Comparison of ENCODE assay signal across 1 cellular context in the genomic region with DNA sequence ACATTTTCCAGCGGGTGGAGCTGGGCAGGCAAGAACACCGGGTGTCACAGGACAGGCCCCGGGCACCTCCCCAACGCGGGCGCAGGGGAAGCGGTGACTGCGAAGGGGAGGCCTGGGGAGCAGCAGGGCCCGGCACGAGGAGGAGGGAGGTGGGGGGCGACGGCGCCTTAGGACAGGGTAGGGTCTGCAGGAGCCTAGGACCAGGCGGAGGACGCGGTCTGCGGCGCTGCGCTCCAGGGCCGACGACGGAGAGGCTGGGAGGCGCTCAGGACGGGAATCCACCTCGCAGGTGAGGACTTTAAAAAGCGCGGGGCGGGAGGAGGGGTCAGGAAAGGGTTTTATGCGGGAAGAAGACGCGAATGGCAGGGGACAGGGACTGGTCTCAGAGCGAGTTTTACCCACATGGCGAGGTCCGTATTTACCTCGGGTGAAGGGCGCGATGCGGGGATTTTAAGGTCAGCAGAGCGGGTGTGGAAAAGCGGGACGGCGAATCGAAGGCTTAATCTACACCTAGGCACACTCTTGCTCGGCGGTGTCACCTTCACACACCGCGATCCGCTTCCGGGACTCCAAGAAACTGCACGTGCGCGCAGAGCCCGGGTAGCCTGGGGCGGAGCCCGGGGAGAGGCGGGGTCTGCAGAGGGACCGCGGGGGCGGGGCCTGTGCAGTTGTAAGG.
TF ChIP-seq lines count a peak whose summit lies in the region.

No MANE protein-coding gene starts in this region.

TF ChIP-seq in H1, 55 proteins besides CTCF, POLR2A, EP300 and RAD21:
- TF ChIP-seq CHD2 (IDR thresholded peaks at IDR 0.05; ENCODE audit: low read length) (no peak; the same call in 1 of the 2 replicates), TEAD4 (IDR thresholded peaks at IDR 0.05; ENCODE audit: low read depth, low read length) (no peak), SP2 (IDR thresholded peaks at IDR 0.05; ENCODE audit: low read length) (no peak), TBP (IDR thresholded peaks at IDR 0.05; ENCODE audit: low read depth, low read length) (no peak), KDM5A (IDR thresholded peaks at IDR 0.05; ENCODE audit: low read length) (no peak), POU5F1 (IDR thresholded peaks at IDR 0.05; ENCODE audit: low read depth, low read length) (no peak), RNF2 (IDR thresholded peaks at IDR 0.05; ENCODE audit: borderline replicate concordance, low read depth, low read length, missing control alignments, poor library complexity, severe bottlenecking) (peak; percentile 60), CBX8 (IDR thresholded peaks at IDR 0.05; ENCODE audit: borderline replicate concordance, low read depth, low read length) (no peak), SRF (IDR thresholded peaks at IDR 0.05; ENCODE audit: low read depth, low read length) (no peak), NRF1 (IDR thresholded peaks at IDR 0.05; ENCODE audit: low read depth, low read length) (no peak), PHF8 (conservative IDR thresholded peaks at IDR 0.05; ENCODE audit: low read depth, low read length) (0 out of 2 replicates have a peak, but pooled peaks have one; percentile 14), HDAC6 (IDR thresholded peaks at IDR 0.05; ENCODE audit: low read depth, low read length) (no peak), JUN (IDR thresholded peaks at IDR 0.05; ENCODE audit: low read depth, low read length) (no peak), TCF12 (IDR thresholded peaks at IDR 0.05; ENCODE audit: low read depth, low read length) (no peak), BRCA1 (IDR thresholded peaks at IDR 0.05; ENCODE audit: low read depth, low read length) (no peak), RBBP5 (IDR thresholded peaks at IDR 0.05; ENCODE audit: borderline replicate concordance, low read depth, low read length) (0 out of 2 replicates have a peak, but pooled peaks have one; percentile 36), YY1 (IDR thresholded peaks at IDR 0.05; ENCODE audit: low read depth, low read length) (no peak), ZNF274 (IDR thresholded peaks at IDR 0.05; ENCODE audit: borderline replicate concordance, extremely low read depth, low read length) (no peak), KDM1A (IDR thresholded peaks at IDR 0.05; ENCODE audit: borderline replicate concordance, low read length) (no peak), RXRA (IDR thresholded peaks at IDR 0.05; ENCODE audit: insufficient read depth, low read depth, low read length) (no peak), BACH1 (IDR thresholded peaks at IDR 0.05; ENCODE audit: low read length) (no peak), CBX5 (IDR thresholded peaks at IDR 0.05; ENCODE audit: low read depth, low read length) (no peak), TAF7 (optimal IDR thresholded peaks at IDR 0.05; ENCODE audit: borderline replicate concordance, low read depth, low read length) (no peak), RFX5 (IDR thresholded peaks at IDR 0.05; ENCODE audit: borderline replicate concordance, low read depth, low read length) (no peak), KDM4A (IDR thresholded peaks at IDR 0.05; ENCODE audit: low read depth, low read length, severe bottlenecking) (peak; percentile 99), SIX5 (IDR thresholded peaks at IDR 0.05; ENCODE audit: low read depth, low read length) (no peak), SP4 (IDR thresholded peaks at IDR 0.05; ENCODE audit: low read length) (no peak), HDAC2 (IDR thresholded peaks at IDR 0.05; ENCODE audit: borderline replicate concordance in 1 of 2, low read depth in 2 of 2, low read length in 2 of 2) (no peak), SIN3A (conservative IDR thresholded peaks at IDR 0.05 in 1 of 2, IDR thresholded peaks at IDR 0.05 in 1 of 2; ENCODE audit: low read depth in 1 of 2, low read length in 2 of 2) (0 out of 4 replicates have a peak, but pooled peaks of 1 of the 2 experiments have one; percentile 55), CREB1 (IDR thresholded peaks at IDR 0.05) (no peak), POLR2AphosphoS5 (IDR thresholded peaks at IDR 0.05; ENCODE audit: low read depth, low read length) (no peak), BCL11A (IDR thresholded peaks at IDR 0.05; ENCODE audit: low read depth in 2 of 2, low read length in 2 of 2) (no peak), SUZ12 (IDR thresholded peaks at IDR 0.05; ENCODE audit: low read length) (no peak; the same call in 1 of the 2 replicates), CHD1 (IDR thresholded peaks at IDR 0.05; ENCODE audit: low read depth, low read length) (no peak), ASH2L (IDR thresholded peaks at IDR 0.05; ENCODE audit: low read length) (peak; percentile 32), EGR1 (IDR thresholded peaks at IDR 0.05; ENCODE audit: borderline replicate concordance, low read depth, low read length) (no peak), TAF1 (IDR thresholded peaks at IDR 0.05; ENCODE audit: low read depth, low read length) (0 out of 2 replicates have a peak, but pooled peaks have one; percentile 35), SAP30 (IDR thresholded peaks at IDR 0.05; ENCODE audit: insufficient read depth, insufficient replicate concordance, low read length) (no peak), SIRT6 (IDR thresholded peaks at IDR 0.05; ENCODE audit: low read length) (no peak), SP1 (IDR thresholded peaks at IDR 0.05; ENCODE audit: low read depth, low read length) (peak; percentile 54; the same call in 1 of the 2 replicates), FOSL1 (IDR thresholded peaks at IDR 0.05; ENCODE audit: insufficient read depth, low read depth, low read length) (no peak), CTBP2 (IDR thresholded peaks at IDR 0.05; ENCODE audit: borderline replicate concordance, insufficient read depth, insufficient read length, low read length) (no peak), CEBPB (IDR thresholded peaks at IDR 0.05; ENCODE audit: low read depth, low read length) (no peak), GTF2F1 (IDR thresholded peaks at IDR 0.05; ENCODE audit: borderline replicate concordance, low read depth, low read length) (no peak), GABPA (IDR thresholded peaks at IDR 0.05; ENCODE audit: borderline replicate concordance, insufficient read depth, low read length) (no peak), NANOG (IDR thresholded peaks at IDR 0.05; ENCODE audit: insufficient read depth, low read depth, low read length, poor library complexity, severe bottlenecking) (no peak), JUND (IDR thresholded peaks at IDR 0.05; ENCODE audit: low read length) (no peak), EZH2 (IDR thresholded peaks at IDR 0.05; ENCODE audit: low read depth, low read length, severe bottlenecking) (no peak), MAFK (IDR thresholded peaks at IDR 0.05; ENCODE audit: low read depth, low read length) (no peak)
- TF ChIP-seq, protein P1, sequence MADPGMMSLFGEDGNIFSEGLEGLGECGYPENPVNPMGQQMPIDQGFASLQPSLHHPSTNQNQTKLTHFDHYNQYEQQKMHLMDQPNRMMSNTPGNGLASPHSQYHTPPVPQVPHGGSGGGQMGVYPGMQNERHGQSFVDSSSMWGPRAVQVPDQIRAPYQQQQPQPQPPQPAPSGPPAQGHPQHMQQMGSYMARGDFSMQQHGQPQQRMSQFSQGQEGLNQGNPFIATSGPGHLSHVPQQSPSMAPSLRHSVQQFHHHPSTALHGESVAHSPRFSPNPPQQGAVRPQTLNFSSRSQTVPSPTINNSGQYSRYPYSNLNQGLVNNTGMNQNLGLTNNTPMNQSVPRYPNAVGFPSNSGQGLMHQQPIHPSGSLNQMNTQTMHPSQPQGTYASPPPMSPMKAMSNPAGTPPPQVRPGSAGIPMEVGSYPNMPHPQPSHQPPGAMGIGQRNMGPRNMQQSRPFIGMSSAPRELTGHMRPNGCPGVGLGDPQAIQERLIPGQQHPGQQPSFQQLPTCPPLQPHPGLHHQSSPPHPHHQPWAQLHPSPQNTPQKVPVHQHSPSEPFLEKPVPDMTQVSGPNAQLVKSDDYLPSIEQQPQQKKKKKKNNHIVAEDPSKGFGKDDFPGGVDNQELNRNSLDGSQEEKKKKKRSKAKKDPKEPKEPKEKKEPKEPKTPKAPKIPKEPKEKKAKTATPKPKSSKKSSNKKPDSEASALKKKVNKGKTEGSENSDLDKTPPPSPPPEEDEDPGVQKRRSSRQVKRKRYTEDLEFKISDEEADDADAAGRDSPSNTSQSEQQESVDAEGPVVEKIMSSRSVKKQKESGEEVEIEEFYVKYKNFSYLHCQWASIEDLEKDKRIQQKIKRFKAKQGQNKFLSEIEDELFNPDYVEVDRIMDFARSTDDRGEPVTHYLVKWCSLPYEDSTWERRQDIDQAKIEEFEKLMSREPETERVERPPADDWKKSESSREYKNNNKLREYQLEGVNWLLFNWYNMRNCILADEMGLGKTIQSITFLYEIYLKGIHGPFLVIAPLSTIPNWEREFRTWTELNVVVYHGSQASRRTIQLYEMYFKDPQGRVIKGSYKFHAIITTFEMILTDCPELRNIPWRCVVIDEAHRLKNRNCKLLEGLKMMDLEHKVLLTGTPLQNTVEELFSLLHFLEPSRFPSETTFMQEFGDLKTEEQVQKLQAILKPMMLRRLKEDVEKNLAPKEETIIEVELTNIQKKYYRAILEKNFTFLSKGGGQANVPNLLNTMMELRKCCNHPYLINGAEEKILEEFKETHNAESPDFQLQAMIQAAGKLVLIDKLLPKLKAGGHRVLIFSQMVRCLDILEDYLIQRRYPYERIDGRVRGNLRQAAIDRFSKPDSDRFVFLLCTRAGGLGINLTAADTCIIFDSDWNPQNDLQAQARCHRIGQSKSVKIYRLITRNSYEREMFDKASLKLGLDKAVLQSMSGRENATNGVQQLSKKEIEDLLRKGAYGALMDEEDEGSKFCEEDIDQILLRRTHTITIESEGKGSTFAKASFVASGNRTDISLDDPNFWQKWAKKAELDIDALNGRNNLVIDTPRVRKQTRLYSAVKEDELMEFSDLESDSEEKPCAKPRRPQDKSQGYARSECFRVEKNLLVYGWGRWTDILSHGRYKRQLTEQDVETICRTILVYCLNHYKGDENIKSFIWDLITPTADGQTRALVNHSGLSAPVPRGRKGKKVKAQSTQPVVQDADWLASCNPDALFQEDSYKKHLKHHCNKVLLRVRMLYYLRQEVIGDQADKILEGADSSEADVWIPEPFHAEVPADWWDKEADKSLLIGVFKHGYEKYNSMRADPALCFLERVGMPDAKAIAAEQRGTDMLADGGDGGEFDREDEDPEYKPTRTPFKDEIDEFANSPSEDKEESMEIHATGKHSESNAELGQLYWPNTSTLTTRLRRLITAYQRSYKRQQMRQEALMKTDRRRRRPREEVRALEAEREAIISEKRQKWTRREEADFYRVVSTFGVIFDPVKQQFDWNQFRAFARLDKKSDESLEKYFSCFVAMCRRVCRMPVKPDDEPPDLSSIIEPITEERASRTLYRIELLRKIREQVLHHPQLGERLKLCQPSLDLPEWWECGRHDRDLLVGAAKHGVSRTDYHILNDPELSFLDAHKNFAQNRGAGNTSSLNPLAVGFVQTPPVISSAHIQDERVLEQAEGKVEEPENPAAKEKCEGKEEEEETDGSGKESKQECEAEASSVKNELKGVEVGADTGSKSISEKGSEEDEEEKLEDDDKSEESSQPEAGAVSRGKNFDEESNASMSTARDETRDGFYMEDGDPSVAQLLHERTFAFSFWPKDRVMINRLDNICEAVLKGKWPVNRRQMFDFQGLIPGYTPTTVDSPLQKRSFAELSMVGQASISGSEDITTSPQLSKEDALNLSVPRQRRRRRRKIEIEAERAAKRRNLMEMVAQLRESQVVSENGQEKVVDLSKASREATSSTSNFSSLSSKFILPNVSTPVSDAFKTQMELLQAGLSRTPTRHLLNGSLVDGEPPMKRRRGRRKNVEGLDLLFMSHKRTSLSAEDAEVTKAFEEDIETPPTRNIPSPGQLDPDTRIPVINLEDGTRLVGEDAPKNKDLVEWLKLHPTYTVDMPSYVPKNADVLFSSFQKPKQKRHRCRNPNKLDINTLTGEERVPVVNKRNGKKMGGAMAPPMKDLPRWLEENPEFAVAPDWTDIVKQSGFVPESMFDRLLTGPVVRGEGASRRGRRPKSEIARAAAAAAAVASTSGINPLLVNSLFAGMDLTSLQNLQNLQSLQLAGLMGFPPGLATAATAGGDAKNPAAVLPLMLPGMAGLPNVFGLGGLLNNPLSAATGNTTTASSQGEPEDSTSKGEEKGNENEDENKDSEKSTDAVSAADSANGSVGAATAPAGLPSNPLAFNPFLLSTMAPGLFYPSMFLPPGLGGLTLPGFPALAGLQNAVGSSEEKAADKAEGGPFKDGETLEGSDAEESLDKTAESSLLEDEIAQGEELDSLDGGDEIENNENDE (IDR thresholded peaks at IDR 0.05; ENCODE audit: insufficient replicate concordance, low read length) = no peak
- TF ChIP-seq, protein P2, sequence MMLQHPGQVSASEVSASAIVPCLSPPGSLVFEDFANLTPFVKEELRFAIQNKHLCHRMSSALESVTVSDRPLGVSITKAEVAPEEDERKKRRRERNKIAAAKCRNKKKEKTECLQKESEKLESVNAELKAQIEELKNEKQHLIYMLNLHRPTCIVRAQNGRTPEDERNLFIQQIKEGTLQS (IDR thresholded peaks at IDR 0.05; ENCODE audit: insufficient read depth, low read depth, low read length) = no peak
- TF ChIP-seq, protein P3, sequence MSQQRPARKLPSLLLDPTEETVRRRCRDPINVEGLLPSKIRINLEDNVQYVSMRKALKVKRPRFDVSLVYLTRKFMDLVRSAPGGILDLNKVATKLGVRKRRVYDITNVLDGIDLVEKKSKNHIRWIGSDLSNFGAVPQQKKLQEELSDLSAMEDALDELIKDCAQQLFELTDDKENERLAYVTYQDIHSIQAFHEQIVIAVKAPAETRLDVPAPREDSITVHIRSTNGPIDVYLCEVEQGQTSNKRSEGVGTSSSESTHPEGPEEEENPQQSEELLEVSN (IDR thresholded peaks at IDR 0.05) = peak; percentile 94
- TF ChIP-seq, protein P4, sequence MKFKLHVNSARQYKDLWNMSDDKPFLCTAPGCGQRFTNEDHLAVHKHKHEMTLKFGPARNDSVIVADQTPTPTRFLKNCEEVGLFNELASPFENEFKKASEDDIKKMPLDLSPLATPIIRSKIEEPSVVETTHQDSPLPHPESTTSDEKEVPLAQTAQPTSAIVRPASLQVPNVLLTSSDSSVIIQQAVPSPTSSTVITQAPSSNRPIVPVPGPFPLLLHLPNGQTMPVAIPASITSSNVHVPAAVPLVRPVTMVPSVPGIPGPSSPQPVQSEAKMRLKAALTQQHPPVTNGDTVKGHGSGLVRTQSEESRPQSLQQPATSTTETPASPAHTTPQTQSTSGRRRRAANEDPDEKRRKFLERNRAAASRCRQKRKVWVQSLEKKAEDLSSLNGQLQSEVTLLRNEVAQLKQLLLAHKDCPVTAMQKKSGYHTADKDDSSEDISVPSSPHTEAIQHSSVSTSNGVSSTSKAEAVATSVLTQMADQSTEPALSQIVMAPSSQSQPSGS (IDR thresholded peaks at IDR 0.05; ENCODE audit: low read length) = no peak
- TF ChIP-seq, protein P5, sequence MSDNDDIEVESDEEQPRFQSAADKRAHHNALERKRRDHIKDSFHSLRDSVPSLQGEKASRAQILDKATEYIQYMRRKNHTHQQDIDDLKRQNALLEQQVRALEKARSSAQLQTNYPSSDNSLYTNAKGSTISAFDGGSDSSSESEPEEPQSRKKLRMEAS (IDR thresholded peaks at IDR 0.05) = peak; percentile 96
- TF ChIP-seq, protein P6, sequence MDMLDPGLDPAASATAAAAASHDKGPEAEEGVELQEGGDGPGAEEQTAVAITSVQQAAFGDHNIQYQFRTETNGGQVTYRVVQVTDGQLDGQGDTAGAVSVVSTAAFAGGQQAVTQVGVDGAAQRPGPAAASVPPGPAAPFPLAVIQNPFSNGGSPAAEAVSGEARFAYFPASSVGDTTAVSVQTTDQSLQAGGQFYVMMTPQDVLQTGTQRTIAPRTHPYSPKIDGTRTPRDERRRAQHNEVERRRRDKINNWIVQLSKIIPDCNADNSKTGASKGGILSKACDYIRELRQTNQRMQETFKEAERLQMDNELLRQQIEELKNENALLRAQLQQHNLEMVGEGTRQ (IDR thresholded peaks at IDR 0.05; ENCODE audit: low read length) = no peak
